Comparison of ENCODE assay signal across 22 cellular contexts in the genomic region with DNA sequence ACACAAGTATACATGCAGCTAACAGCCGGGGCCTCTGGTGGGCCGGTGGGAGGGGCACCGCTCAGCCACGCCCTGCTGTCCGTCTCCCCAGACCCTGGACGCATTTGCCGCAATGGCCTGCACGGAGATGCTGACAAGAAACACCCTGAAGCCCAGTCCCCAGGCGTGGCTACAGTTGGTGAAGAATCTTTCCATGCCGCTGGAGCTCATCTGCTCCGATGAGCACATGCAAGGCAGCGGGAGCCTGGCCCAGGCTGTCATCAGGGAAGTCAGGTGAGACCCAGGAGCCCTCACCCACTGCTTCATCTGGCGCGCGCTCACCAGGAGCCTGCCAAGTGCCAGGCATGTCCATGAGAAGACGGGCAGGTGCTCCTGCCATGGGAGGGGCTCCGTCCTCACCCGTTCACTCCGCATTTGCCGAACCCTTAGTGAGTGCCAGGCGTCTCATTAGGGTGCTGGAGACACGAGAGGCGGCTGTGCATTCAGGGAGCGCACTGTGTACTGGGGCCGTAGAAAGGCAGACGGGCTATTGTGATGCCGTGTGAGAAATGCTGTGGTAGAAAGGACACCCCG. TPM values are rescaled to one million over a fixed set of nuclear protein-coding genes. Genes with fewer than 3 reads are reported as not detected.
DNase-seq lines count a peak whose midpoint lies in the region; ATAC-seq, FAIRE-seq and TF ChIP-seq lines count a peak whose summit lies in the region.
"Had no signal": no experiment of that assay in that cellular context is flagged by ENCODE, and none has a peak within 500 bp of the region (broad histone marks: within the 10 kb centered on the region; RNA-seq: fewer than 3 reads in every experiment).

No MANE protein-coding gene starts in this region.

- H3K9me3 Mint-ChIP-seq in activated CD4-positive, alpha-beta memory T cell treated with anti-CD3 and anti-CD28 coated beads for 36 hours, result no peaks in the 10 kb centered on the region
- H3K9me3 Mint-ChIP-seq in activated CD4-positive, alpha-beta memory T cell treated with anti-CD3 and anti-CD28 coated beads, Interleukin-2, amount 10 ng/mL, durations not matched to agents 7 days and 5 days, result no peaks in the 10 kb centered on the region
- H3K9me3 Mint-ChIP-seq in endodermal cell, result peaks cover 3% of the 10 kb centered on the region
- H3K9me3 Mint-ChIP-seq in effector memory CD8-positive, alpha-beta T cell, result no peaks in the 10 kb centered on the region

- H3K4me2 ChIP-seq in neuronal stem cell (ENCODE audit: insufficient read depth, low read length, poor library complexity, severe bottlenecking), result no peak overlapping the region

- H2AK5ac ChIP-seq in neuronal stem cell (ENCODE audit: low read depth, low read length), result no peak overlapping the region

- no peaks in the 10 kb centered on the region for H3K79me1 ChIP-seq in neuronal stem cell (ENCODE audit: low read depth, low read length)

- no peak overlapping the region for H2BK120ac ChIP-seq in neuronal stem cell (ENCODE audit: low read depth, low read length)

- H3K27me3 Mint-ChIP-seq in activated CD4-positive, alpha-beta memory T cell treated with anti-CD3 and anti-CD28 coated beads for 36 hours, result no peaks in the 10 kb centered on the region
- no peaks in the 10 kb centered on the region for H3K27me3 Mint-ChIP-seq in activated CD4-positive, alpha-beta memory T cell treated with anti-CD3 and anti-CD28 coated beads, Interleukin-2, amount 10 ng/mL, durations not matched to agents 7 days and 5 days
- no peaks in the 10 kb centered on the region for H3K27me3 Mint-ChIP-seq in endodermal cell (ENCODE audit: insufficient read depth)
- no peaks in the 10 kb centered on the region for H3K27me3 Mint-ChIP-seq in effector memory CD8-positive, alpha-beta T cell

- DNase-seq in activated CD4-positive, alpha-beta memory T cell treated with anti-CD3 and anti-CD28 coated beads for 36 hours, result no peak
- no peak for DNase-seq in activated CD4-positive, alpha-beta memory T cell treated with anti-CD3 and anti-CD28 coated beads, Interleukin-2, amount 10 ng/mL, durations not matched to agents 7 days and 5 days
- DNase-seq in NCI-H2107 treated with DMSO at 0.1 percent for 48 hours (lab: John Stamatoyannopoulos, UW; ENCODE audit: unreplicated experiment), result peak; percentile 56
- no peak for DNase-seq in endodermal cell
- DNase-seq in neuronal stem cell (ENCODE audit: low spot score), result no peak
- DNase-seq in GM10266 (ENCODE audit: extremely low spot score), result no peak
- DNase-seq in effector memory CD8-positive, alpha-beta T cell, result no peak
- DNase-seq in D721Med (ENCODE audit: insufficient read length, low spot score), result no peak
- DNase-seq: activated CD4-positive, alpha-beta T cell treated with anti-CD3 and anti-CD28 coated beads, Interleukin-2, amount 50 U/mL, for 4 hours; activated T-cell treated with anti-CD3 and anti-CD28 coated beads, Interleukin-2, amount 50 U/mL, for 48 hours; cortex of kidney; NCI-H2029 treated with DMSO at 0.1 percent for 48 hours; NCI-H748 treated with DMSO at 0.1 percent for 48 hours; stimulated activated CD8-positive, alpha-beta memory T cell treated with anti-CD3 and anti-CD28 coated beads, Interleukin-4, amount 100 ng/mL, for 48 hours; T-helper 1 cell had no signal

- no peaks in the 10 kb centered on the region for H3K4me1 Mint-ChIP-seq in activated CD4-positive, alpha-beta memory T cell treated with anti-CD3 and anti-CD28 coated beads for 36 hours (ENCODE audit: low read depth)
- H3K4me1 Mint-ChIP-seq in activated CD4-positive, alpha-beta memory T cell treated with anti-CD3 and anti-CD28 coated beads, Interleukin-2, amount 10 ng/mL, durations not matched to agents 7 days and 5 days, result no peaks in the 10 kb centered on the region
- no peaks in the 10 kb centered on the region for H3K4me1 Mint-ChIP-seq in endodermal cell
- H3K4me1 Mint-ChIP-seq in effector memory CD8-positive, alpha-beta T cell (ENCODE audit: low read depth in 2 of 2), result no peaks in the 10 kb centered on the region

- peak overlapping the region; percentile 58 for H3K14ac ChIP-seq in neuronal stem cell (ENCODE audit: low read length)

- no peak overlapping the region for H2BK5ac ChIP-seq in neuronal stem cell (ENCODE audit: low read length)

- H2BK15ac ChIP-seq in neuronal stem cell (ENCODE audit: low read length), result no peak overlapping the region

- ATAC-seq in effector memory CD8-positive, alpha-beta T cell (replicated peaks), result no peak

- no peak overlapping the region for H3K18ac ChIP-seq in neuronal stem cell (ENCODE audit: low read length)

- H3K9me3 ChIP-seq in endodermal cell (ENCODE audit: control insufficient read depth, low read length), result no peaks in the 10 kb centered on the region
- H3K9me3 ChIP-seq in neuronal stem cell (replicated peaks in 1 of 2; ENCODE audit: control insufficient read depth in 2 of 2, insufficient read depth in 1 of 2, low read depth in 1 of 2, low read length in 2 of 2), result peaks cover 0 to 3% of the 10 kb centered on the region in 2 donors
- H3K9me3 ChIP-seq: BE2C, breast epithelium, Caco-2, HAP-1, SJCRH30, uterus had no signal

- H3K9ac ChIP-seq in endodermal cell (ENCODE audit: extremely low read depth, low read length, poor library complexity, severe bottlenecking) (no peak overlapping the region), neuronal stem cell (ENCODE audit: low read depth, low read length, poor library complexity) (peak overlapping the region; percentile 27)

- H3K27ac ChIP-seq in endodermal cell (ENCODE audit: low read depth, low read length) (no peak overlapping the region), neuronal stem cell (replicated peaks; ENCODE audit: low read length) (no peak overlapping the region)
- H3K27ac ChIP-seq: SJCRH30, VCaP had no signal

- no peak overlapping the region for H3K4me3 Mint-ChIP-seq in activated CD4-positive, alpha-beta memory T cell treated with anti-CD3 and anti-CD28 coated beads for 36 hours
- no peak overlapping the region for H3K4me3 Mint-ChIP-seq in activated CD4-positive, alpha-beta memory T cell treated with anti-CD3 and anti-CD28 coated beads, Interleukin-2, amount 10 ng/mL, durations not matched to agents 7 days and 5 days
- no peak overlapping the region for H3K4me3 Mint-ChIP-seq in endodermal cell
- H3K4me3 Mint-ChIP-seq in effector memory CD8-positive, alpha-beta T cell, result peak overlapping the region in 1 of 2 donors; percentile 5

- peak overlapping the region; percentile 30 for H3K27ac Mint-ChIP-seq in activated CD4-positive, alpha-beta memory T cell treated with anti-CD3 and anti-CD28 coated beads for 36 hours
- H3K27ac Mint-ChIP-seq in activated CD4-positive, alpha-beta memory T cell treated with anti-CD3 and anti-CD28 coated beads, Interleukin-2, amount 10 ng/mL, durations not matched to agents 7 days and 5 days, result no peak overlapping the region
- H3K27ac Mint-ChIP-seq in endodermal cell, result peak overlapping the region; percentile 28
- peak overlapping the region in 1 of 2 donors; percentile 29 for H3K27ac Mint-ChIP-seq in effector memory CD8-positive, alpha-beta T cell

- H4K8ac ChIP-seq in neuronal stem cell (ENCODE audit: low read depth, low read length), result no peak overlapping the region

- no peak overlapping the region for H2AFZ ChIP-seq in neuronal stem cell (ENCODE audit: low read length)

- no peak overlapping the region for H3K4ac ChIP-seq in neuronal stem cell (ENCODE audit: low read length)

- H3K4me1 ChIP-seq in endodermal cell (ENCODE audit: control insufficient read depth, insufficient read depth, low read length), result no peaks in the 10 kb centered on the region
- H3K4me1 ChIP-seq in neuronal stem cell (ENCODE audit: control insufficient read depth in 2 of 2, insufficient read depth in 1 of 2, low read depth in 1 of 2, low read length in 2 of 2), result no peaks in the 10 kb centered on the region
- H3K4me1 ChIP-seq: BE2C, breast epithelium, Caco-2, HAP-1, SJCRH30, uterus had no signal

- CTCF ChIA-PET in activated CD4-positive, alpha-beta memory T cell treated with anti-CD3 and anti-CD28 coated beads for 36 hours (lab: Charles Lee), result interaction anchor here (1.0 kb wide), 1 partner anchor 168 kb away, joined by 3 read pairs; no protein-coding TSS in a partner anchor
- CTCF ChIA-PET in activated CD4-positive, alpha-beta memory T cell treated with anti-CD3 and anti-CD28 coated beads, Interleukin-2, amount 10 ng/mL, durations not matched to agents 7 days and 5 days (lab: Charles Lee), result no interaction called here

- no peak for FAIRE-seq in D721Med (lab: Jason Lieb, UNC)

- POLR2A ChIA-PET in activated CD4-positive, alpha-beta memory T cell treated with anti-CD3 and anti-CD28 coated beads for 36 hours (lab: Charles Lee), result interaction anchor here (0.5 kb wide), 1 partner anchor 245 kb away, joined by 3 read pairs; no protein-coding TSS in a partner anchor
- POLR2A ChIA-PET in activated CD4-positive, alpha-beta memory T cell treated with anti-CD3 and anti-CD28 coated beads, Interleukin-2, amount 10 ng/mL, durations not matched to agents 7 days and 5 days (lab: Charles Lee), result interaction anchor here (2.4 to 4.1 kb wide), 2 partner anchors 12 to 17 kb away, joined by 8 to 19 read pairs; no protein-coding TSS in a partner anchor

- H3K36me3 ChIP-seq in endodermal cell (ENCODE audit: control insufficient read depth, insufficient read depth, low read length), result peaks cover 88% of the 10 kb centered on the region
- H3K36me3 ChIP-seq in neuronal stem cell (replicated peaks in 1 of 2; ENCODE audit: control insufficient read depth in 2 of 2, insufficient read depth in 2 of 2, low read length in 2 of 2), result peaks cover 42 to 92% of the 10 kb centered on the region in 2 donors
- H3K36me3 ChIP-seq: uterus had no signal

- H3K4me3 ChIP-seq in endodermal cell (ENCODE audit: low read length) (no peak overlapping the region), neuronal stem cell (ENCODE audit: low read length in 2 of 2) (no peak overlapping the region)
- H3K4me3 ChIP-seq: HAP-1, SJCRH30, uterus had no signal

- H2BK12ac ChIP-seq in neuronal stem cell (ENCODE audit: low read length), result no peak overlapping the region

- no peak overlapping the region for H4K91ac ChIP-seq in neuronal stem cell (ENCODE audit: low read depth, low read length, poor library complexity)

- TF ChIP-seq CTCF in endodermal cell (conservative IDR thresholded peaks at IDR 0.05) (no peak), GM10266 (IDR thresholded peaks at IDR 0.05; ENCODE audit: control insufficient read depth, insufficient read depth, low read depth, missing control alignments) (no peak), D721Med (IDR thresholded peaks at IDR 0.05; ENCODE audit: insufficient read depth, missing control alignments) (no peak)

- H3K36me3 Mint-ChIP-seq in activated CD4-positive, alpha-beta memory T cell treated with anti-CD3 and anti-CD28 coated beads for 36 hours, result peaks cover 88% of the 10 kb centered on the region
- peaks cover 96% of the 10 kb centered on the region for H3K36me3 Mint-ChIP-seq in activated CD4-positive, alpha-beta memory T cell treated with anti-CD3 and anti-CD28 coated beads, Interleukin-2, amount 10 ng/mL, durations not matched to agents 7 days and 5 days (ENCODE audit: low read depth)
- peaks cover 83% of the 10 kb centered on the region for H3K36me3 Mint-ChIP-seq in endodermal cell (ENCODE audit: low read depth)
- H3K36me3 Mint-ChIP-seq in effector memory CD8-positive, alpha-beta T cell (ENCODE audit: insufficient read depth), result peaks cover 100% of the 10 kb centered on the region

- intact Hi-C loops in activated CD4-positive, alpha-beta memory T cell treated with anti-CD3 and anti-CD28 coated beads for 36 hours (cut with micrococcal nuclease), result no loop called here

- H3K23ac ChIP-seq in neuronal stem cell (ENCODE audit: low read depth, low read length, poor library complexity), result peak overlapping the region; percentile 49

- H3K27me3 ChIP-seq in endodermal cell (ENCODE audit: control insufficient read depth, insufficient read depth, low read length, poor library complexity, severe bottlenecking) (no peaks in the 10 kb centered on the region), neuronal stem cell (ENCODE audit: control insufficient read depth in 3 of 3, insufficient read depth in 3 of 3, low read depth in 1 of 3, low read length in 3 of 3) (no peaks in the 10 kb centered on the region)
- H3K27me3 ChIP-seq: BE2C, breast epithelium, SJCRH30, uterus had no signal

- WGBS in endodermal cell (ENCODE audit: insufficient coverage in 1 of 2, insufficient read length in 1 of 2), 2 experiments, result 96 to 99% methylated on average over 22 to 28 of the region's 28 CpGs
- WGBS in neuronal stem cell (ENCODE audit: extremely low coverage in 2 of 2, insufficient read length in 2 of 2, insufficient replicate concordance in 1 of 2), 2 donors, result no CpG with 5 or more reads among the region's 28 CpGs

RNA-seq across cellular contexts. Expression of a gene that starts 51.4 kb away (rescaled TPM):
- total RNA-seq in activated CD4-positive, alpha-beta memory T cell treated with anti-CD3 and anti-CD28 coated beads for 36 hours, result 10 to 100 TPM; 16.1 to 16.3 TPM
- total RNA-seq in activated CD4-positive, alpha-beta memory T cell treated with anti-CD3 and anti-CD28 coated beads, Interleukin-2, amount 10 ng/mL, durations not matched to agents 7 days and 5 days, result 10 to 100 TPM; 14.2 to 16.2 TPM
- 10 to 100 TPM; 38.8 to 47.1 TPM for total RNA-seq in endodermal cell
- 33.2 TPM for polyA plus RNA-seq in endodermal cell (2013, experiment 1 of 2)
- 32.9 TPM for polyA plus RNA-seq in endodermal cell (2013, experiment 2 of 2)
- 24.9 TPM for polyA plus RNA-seq in neuronal stem cell (2013, experiment 1 of 2)
- polyA plus RNA-seq in neuronal stem cell (2013, experiment 2 of 2), result 22.9 TPM
